Comparison of ENCODE assay signal across 30 cellular contexts in genomic region chr20:33072362-33072761, GRCh38. TPM values are rescaled to one million over a fixed set of nuclear protein-coding genes. Genes with fewer than 3 reads are reported as not detected.
"Had no signal": no experiment of that assay in that cellular context is flagged by ENCODE, and none has a peak within 500 bp of the region (broad histone marks: within the 10 kb centered on the region; RNA-seq: fewer than 3 reads in every experiment).

No MANE protein-coding gene starts in this region.

- DNase-seq: stimulated activated CD4-positive, alpha-beta T cell treated with anti-CD3 and anti-CD28 coated beads, Interleukin-2, amount 100 ng/mL, for 48 hours; stimulated activated CD4-positive, alpha-beta T cell treated with anti-CD3 and anti-CD28 coated beads, Interleukin-4, amount 100 ng/mL, for 1 hour; stimulated activated CD4-positive, alpha-beta T cell treated with anti-CD3 and anti-CD28 coated beads, Interleukin-4, amount 100 ng/mL, for 24 hours; stimulated activated CD4-positive, alpha-beta T cell treated with anti-CD3 and anti-CD28 coated beads, Interleukin-4, amount 100 ng/mL, for 4 hours; stimulated activated CD8-positive, alpha-beta memory T cell treated with anti-CD3 and anti-CD28 coated beads, Interleukin-4, amount 100 ng/mL, for 48 hours; stimulated activated naive B cell treated with anti-CD40 and anti-IgM and Interleukin-4, amounts not matched to agents 10 μg/mL and 1 μg/mL and 100 μg/mL, for 72 hours; stimulated activated naive CD4-positive, alpha-beta T cell; stimulated activated naive CD4-positive, alpha-beta T cell treated with Interleukin-2 at 50 U/mL for 16 hours; stimulated activated naive CD8-positive, alpha-beta T cell treated with anti-CD3 and anti-CD28 coated beads, Interleukin-15, amount 100 ng/mL, for 72 hours; stimulated activated naive CD8-positive, alpha-beta T cell treated with anti-CD3 and anti-CD28 coated beads, Interleukin-15, Interleukin-2, amounts not matched to agents 100 U/mL and 50 U/mL, for 24 hours; stomach; substantia nigra; testis; thyroid gland; tibial artery; transverse colon; trophoblast cell; upper lobe of left lung; upper lobe of right lung; uterus had no signal

- H3K27ac ChIP-seq: stomach, suprapubic skin, testis, thoracic aorta, thyroid gland, tibial artery, tibial nerve, transverse colon, upper lobe of left lung, upper lobe of right lung, uterus, vagina had no signal

- H3K4me3 ChIP-seq: stomach, suprapubic skin, testis, thoracic aorta, thyroid gland, tibial artery, tibial nerve, transverse colon, upper lobe of left lung, upper lobe of right lung, uterus, vagina had no signal

- H3K36me3 ChIP-seq: stomach, suprapubic skin, thoracic aorta, thyroid gland, tibial artery, tibial nerve, transverse colon, upper lobe of left lung, upper lobe of right lung, uterus, vagina had no signal

- ATAC-seq: stimulated activated effector memory CD8-positive, alpha-beta T cell treated with anti-CD3 and anti-CD28 coated beads, Interleukin-12 subunit alpha, Interleukin-12 subunit beta, amount 100 ng/mL, for 72 hours; stimulated activated memory B cell treated with anti-CD40 and anti-IgM and Interleukin-4, amounts not matched to agents 10 μg/mL and 1 μg/mL and 100 μg/mL, for 72 hours; stimulated activated naive B cell treated with anti-CD40 and anti-IgM and Interleukin-4, amounts not matched to agents 10 μg/mL and 1 μg/mL and 100 μg/mL, for 72 hours; stimulated activated naive CD8-positive, alpha-beta T cell treated with anti-CD3 and anti-CD28 coated beads, Interleukin-15, amount 100 ng/mL, for 72 hours; stimulated activated naive CD8-positive, alpha-beta T cell treated with anti-CD3 and anti-CD28 coated beads, Interleukin-15, Interleukin-2, amounts not matched to agents 100 U/mL and 50 U/mL, for 24 hours; upper lobe of right lung had no signal

- H3K27me3 ChIP-seq: testis, thyroid gland, tibial nerve, transverse colon, upper lobe of left lung, upper lobe of right lung, uterus, vagina had no signal

- H3K4me1 ChIP-seq: stomach, suprapubic skin, testis, thyroid gland, tibial artery, tibial nerve, transverse colon, upper lobe of left lung, upper lobe of right lung, uterus, vagina had no signal

- H3K9me3 ChIP-seq: stomach, suprapubic skin, testis, thoracic aorta, thyroid gland, tibial artery, tibial nerve, transverse colon, upper lobe of left lung, upper lobe of right lung, uterus, vagina had no signal

RNA-seq across cellular contexts. Expression of gene BPIFB4, which starts 7.1 kb away (rescaled TPM):
- total RNA-seq: stomach, subcutaneous adipose tissue, suprapubic skin, temporal lobe, thoracic aorta, thyroid gland, tibial nerve, transverse colon, upper lobe of left lung, upper lobe of right lung, ureter, urinary bladder, uterus, vagina had no signal
- polyA plus RNA-seq: stomach had no signal

RNA-seq across cellular contexts. Expression of gene BPIFB3, which starts 18.7 kb away (rescaled TPM):
- total RNA-seq: stomach, subcutaneous adipose tissue, suprapubic skin, temporal lobe, thoracic aorta, thyroid gland, tibial nerve, transverse colon, upper lobe of left lung, upper lobe of right lung, ureter, urinary bladder, uterus, vagina had no signal
- polyA plus RNA-seq: stomach, urinary bladder had no signal

RNA-seq across cellular contexts. Expression of gene BPIFB6, which starts 40.9 kb away (rescaled TPM):
- total RNA-seq: stomach, subcutaneous adipose tissue, suprapubic skin, temporal lobe, thoracic aorta, thyroid gland, tibial nerve, transverse colon, upper lobe of left lung, upper lobe of right lung, ureter, urinary bladder, uterus, vagina had no signal
- polyA plus RNA-seq: stomach, urinary bladder had no signal
